21 cellular contexts compared by ENCODE assay signal in the genomic region with DNA sequence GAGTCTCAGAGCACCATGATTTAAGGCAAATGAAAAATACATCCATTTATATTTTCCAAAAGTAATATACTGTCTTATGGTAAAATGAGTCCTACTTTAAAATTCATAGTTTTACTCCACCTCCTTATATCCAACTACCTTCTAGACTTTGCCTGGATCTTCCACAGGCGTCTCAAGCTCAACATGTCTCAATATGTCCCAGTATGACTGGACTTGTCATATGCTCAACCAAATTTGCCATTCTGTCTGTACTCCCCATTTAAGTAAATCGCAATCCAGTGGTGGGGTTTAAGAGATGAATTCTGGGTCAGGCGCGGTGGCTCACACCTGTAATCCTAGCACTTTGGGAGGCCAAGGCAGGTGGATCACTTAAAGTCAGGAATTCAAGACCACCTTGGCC.
DNase-seq lines count a peak whose midpoint lies in the region; ATAC-seq, FAIRE-seq and TF ChIP-seq lines count a peak whose summit lies in the region.
"Had no signal": no experiment of that assay in that cellular context is flagged by ENCODE, and none has a peak within 500 bp of the region (broad histone marks: within the 10 kb centered on the region; RNA-seq: fewer than 3 reads in every experiment).

No MANE protein-coding gene starts in this region.

- H3K4me1 Mint-ChIP-seq in type B pancreatic cell (ENCODE audit: unreplicated experiment) = no peaks in the 10 kb centered on the region
- H3K4me1 Mint-ChIP-seq: B cell had no signal

- H3K27me3 Mint-ChIP-seq in type B pancreatic cell = no peaks in the 10 kb centered on the region
- H3K27me3 Mint-ChIP-seq: CD4-positive, alpha-beta T cell had no signal

- no peak for FAIRE-seq in GM12878 (lab: Jason Lieb, UNC)
- FAIRE-seq: A549, D721Med, G401.6, GM12892, GM18507 had no signal

- H3K27ac Mint-ChIP-seq in type B pancreatic cell = peak overlapping the region; percentile 14
- H3K27ac Mint-ChIP-seq: B cell; CD4-positive, alpha-beta T cell; CD8-positive, alpha-beta T cell had no signal

- H3K36me3 ChIP-seq in GM12878 (ENCODE audit: control insufficient read depth in 2 of 2, insufficient read depth in 2 of 2, low read length in 1 of 2) (no peaks in the 10 kb centered on the region), stomach (no peaks in the 10 kb centered on the region)
- H3K36me3 ChIP-seq: BLaER1 treated with 17β-estradiol and CSF1 and Interleukin-3, amounts not matched to agents 10 nM and 100 nM had no signal

- no TSS peak for BruUV-seq in GM12878 (replicated peaks; lab: Mats Ljungman, UMichigan)

- TF ChIP-seq EP300 in GM12878 (IDR thresholded peaks at IDR 0.05; ENCODE audit: borderline replicate concordance in 1 of 2, control insufficient read depth in 1 of 2, low read depth in 2 of 2, low read length in 2 of 2) = no peak
- no peak for TF ChIP-seq EP300 in stomach (IDR thresholded peaks at IDR 0.05)

- 89% methylated on average over 4 of the region's 4 CpGs for WGBS in GM12878 (ENCODE audit: insufficient coverage, insufficient replicate concordance, low lambda C conversion rate, missing lambda C conversion rate)
- WGBS in stomach, 5 donors = 94 to 98% (median 96%) methylated on average over 4 of the region's 4 CpGs

- H3K79me2 ChIP-seq in GM12878 (ENCODE audit: control insufficient read depth, insufficient read depth, low read length) = no peaks in the 10 kb centered on the region

- SMC1A ChIA-PET in GM12878 (lab: Charles Lee; ENCODE audit: uncharacterized antibody, unreplicated experiment) = interaction anchor here (0.6 kb wide), 1 partner anchor 1513 kb away, joined by 3 read pairs; no protein-coding TSS in a partner anchor

- RAD21 ChIA-PET in GM12878 (lab: Charles Lee; ENCODE audit: unreplicated experiment) = no interaction called here

- in situ Hi-C loops in GM12878 (cut with MboI) = no loop called here

- H3K4me1 ChIP-seq in GM12878 (ENCODE audit: control insufficient read depth, insufficient read depth, low read length) (0 out of 2 replicates have a peak, but pooled peaks cover 1% of the 10 kb centered on the region), stomach (peaks cover 0 to 6% (median 0%) of the 10 kb centered on the region in 4 donors)

- H3K9ac ChIP-seq in GM12878 (ENCODE audit: control insufficient read depth, insufficient read depth, low read length) = no peak overlapping the region
- H3K9ac ChIP-seq: BLaER1 treated with 17β-estradiol and CSF1 and Interleukin-3, amounts not matched to agents 10 nM and 100 nM had no signal

- intact Hi-C loops in GM12878 (cut with micrococcal nuclease; ENCODE audit: unreplicated experiment) (no loop called here), stomach (cut with DNase I; ENCODE audit: low total_unique reads) (no loop called here)

- no peak overlapping the region for H3K27ac ChIP-seq in GM12878 (ENCODE audit: control insufficient read depth, insufficient read depth)
- H3K27ac ChIP-seq in stomach = no peak overlapping the region
- H3K27ac ChIP-seq: 22Rv1; BLaER1 treated with 17β-estradiol and CSF1 and Interleukin-3, amounts not matched to agents 10 nM and 100 nM; C4-2B had no signal

- ATAC-seq in GM12878 (no peak), HG03025 (IDR thresholded peaks at IDR 0.05; ENCODE audit: low FRiP score, unreplicated experiment) (no peak)
- ATAC-seq: A549; CD8-positive, alpha-beta T cell had no signal

- peaks cover 4% of the 10 kb centered on the region for H3K36me3 Mint-ChIP-seq in type B pancreatic cell
- H3K36me3 Mint-ChIP-seq: CD8-positive, alpha-beta T cell had no signal

- no peak for TF ChIP-seq RAD21 in GM12878 (IDR thresholded peaks at IDR 0.05; ENCODE audit: insufficient read depth, low read depth, low read length)

- H3K4me3 ChIP-seq in GM12878 (no peak overlapping the region), epithelial cell of esophagus (ENCODE audit: low read length) (no peak overlapping the region), stomach (no peak overlapping the region)
- H3K4me3 ChIP-seq: A549; BLaER1 treated with 17β-estradiol and CSF1 and Interleukin-3, amounts not matched to agents 10 nM and 100 nM had no signal

- H3K4me2 ChIP-seq in GM12878 (ENCODE audit: control insufficient read depth, insufficient read depth) = no peak overlapping the region
- H3K4me2 ChIP-seq: A549; BLaER1 treated with 17β-estradiol and CSF1 and Interleukin-3, amounts not matched to agents 10 nM and 100 nM had no signal

- peaks cover 6% of the 10 kb centered on the region for H3K9me3 Mint-ChIP-seq in type B pancreatic cell
- H3K9me3 Mint-ChIP-seq: CD4-positive, alpha-beta T cell; CD8-positive, alpha-beta T cell had no signal

- POLR2A ChIA-PET in GM12878 (lab: Charles Lee) = no interaction called here

- TF ChIP-seq CTCF in GM12878 (IDR thresholded peaks at IDR 0.05 in 2 of 3, conservative IDR thresholded peaks at IDR 0.05 in 1 of 3; ENCODE audit: control insufficient read depth in 2 of 3, extremely low read depth in 1 of 3, insufficient read depth in 1 of 3, low read depth in 3 of 3, low read length in 3 of 3) (no peak), epithelial cell of esophagus (IDR thresholded peaks at IDR 0.05; ENCODE audit: insufficient read depth, low read depth, low read length, missing control alignments) (no peak), type B pancreatic cell (conservative IDR thresholded peaks at IDR 0.05) (no peak), stomach (IDR thresholded peaks at IDR 0.05) (no peak)

- CTCF ChIA-PET in GM12878 (lab: Yijun Ruan, JAX) = no interaction called here

- no peaks in the 10 kb centered on the region for H4K20me1 ChIP-seq in GM12878 (ENCODE audit: control insufficient read depth, insufficient read depth)
- H4K20me1 ChIP-seq: BLaER1 treated with 17β-estradiol and CSF1 and Interleukin-3, amounts not matched to agents 10 nM and 100 nM had no signal

- H3K9me3 ChIP-seq in GM12878 (replicated peaks; ENCODE audit: control insufficient read depth, insufficient read depth, low read length) = no peaks in the 10 kb centered on the region
- H3K9me3 ChIP-seq in stomach = no peaks in the 10 kb centered on the region
- H3K9me3 ChIP-seq: A549, Caco-2 had no signal

- no peak overlapping the region for H2AFZ ChIP-seq in GM12878 (ENCODE audit: control insufficient read depth, low read depth, low read length)

- no peak overlapping the region for H3K4me3 Mint-ChIP-seq in type B pancreatic cell
- H3K4me3 Mint-ChIP-seq: B cell; CD4-positive, alpha-beta T cell; CD8-positive, alpha-beta T cell had no signal

- TF ChIP-seq POLR2A in GM12878 (IDR thresholded peaks at IDR 0.05; ENCODE audit: low read depth, low read length) (no peak), stomach (IDR thresholded peaks at IDR 0.05) (no peak)

- DNase-seq in GM12878 (ENCODE audit: low read depth, low spot score) = no peak
- DNase-seq in epithelial cell of esophagus (ENCODE audit: low read depth) = peak; percentile 70
- DNase-seq in type B pancreatic cell (ENCODE audit: extremely low spot score, unreplicated experiment) = no peak
- no peak for DNase-seq in stomach
- DNase-seq: AML-193; Caco-2; Calu3; CD4-positive, alpha-beta T cell; CD8-positive, alpha-beta T cell; DMS79 treated with DMSO at 0.1 percent for 48 hours; GF-D8 had no signal

- no peaks in the 10 kb centered on the region for H3K27me3 ChIP-seq in GM12878 (replicated peaks in 1 of 2; ENCODE audit: control insufficient read depth in 2 of 2, insufficient read depth in 2 of 2, low read length in 1 of 2)
- no peaks in the 10 kb centered on the region for H3K27me3 ChIP-seq in stomach
- H3K27me3 ChIP-seq: BLaER1 treated with 17β-estradiol and CSF1 and Interleukin-3, amounts not matched to agents 10 nM and 100 nM had no signal

TF ChIP-seq in GM12878, 131 proteins besides CTCF, POLR2A, EP300 and RAD21:
- TF ChIP-seq, protein P1, sequence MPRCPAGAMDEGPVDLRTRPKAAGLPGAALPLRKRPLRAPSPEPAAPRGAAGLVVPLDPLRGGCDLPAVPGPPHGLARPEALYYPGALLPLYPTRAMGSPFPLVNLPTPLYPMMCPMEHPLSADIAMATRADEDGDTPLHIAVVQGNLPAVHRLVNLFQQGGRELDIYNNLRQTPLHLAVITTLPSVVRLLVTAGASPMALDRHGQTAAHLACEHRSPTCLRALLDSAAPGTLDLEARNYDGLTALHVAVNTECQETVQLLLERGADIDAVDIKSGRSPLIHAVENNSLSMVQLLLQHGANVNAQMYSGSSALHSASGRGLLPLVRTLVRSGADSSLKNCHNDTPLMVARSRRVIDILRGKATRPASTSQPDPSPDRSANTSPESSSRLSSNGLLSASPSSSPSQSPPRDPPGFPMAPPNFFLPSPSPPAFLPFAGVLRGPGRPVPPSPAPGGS (IDR thresholded peaks at IDR 0.05; ENCODE audit: borderline replicate concordance, insufficient read depth, low read depth, low read length, poor library complexity, severe bottlenecking) = peak; percentile 37
- no peak for TF ChIP-seq DPF2 (IDR thresholded peaks at IDR 0.05)
- TF ChIP-seq, protein P2, sequence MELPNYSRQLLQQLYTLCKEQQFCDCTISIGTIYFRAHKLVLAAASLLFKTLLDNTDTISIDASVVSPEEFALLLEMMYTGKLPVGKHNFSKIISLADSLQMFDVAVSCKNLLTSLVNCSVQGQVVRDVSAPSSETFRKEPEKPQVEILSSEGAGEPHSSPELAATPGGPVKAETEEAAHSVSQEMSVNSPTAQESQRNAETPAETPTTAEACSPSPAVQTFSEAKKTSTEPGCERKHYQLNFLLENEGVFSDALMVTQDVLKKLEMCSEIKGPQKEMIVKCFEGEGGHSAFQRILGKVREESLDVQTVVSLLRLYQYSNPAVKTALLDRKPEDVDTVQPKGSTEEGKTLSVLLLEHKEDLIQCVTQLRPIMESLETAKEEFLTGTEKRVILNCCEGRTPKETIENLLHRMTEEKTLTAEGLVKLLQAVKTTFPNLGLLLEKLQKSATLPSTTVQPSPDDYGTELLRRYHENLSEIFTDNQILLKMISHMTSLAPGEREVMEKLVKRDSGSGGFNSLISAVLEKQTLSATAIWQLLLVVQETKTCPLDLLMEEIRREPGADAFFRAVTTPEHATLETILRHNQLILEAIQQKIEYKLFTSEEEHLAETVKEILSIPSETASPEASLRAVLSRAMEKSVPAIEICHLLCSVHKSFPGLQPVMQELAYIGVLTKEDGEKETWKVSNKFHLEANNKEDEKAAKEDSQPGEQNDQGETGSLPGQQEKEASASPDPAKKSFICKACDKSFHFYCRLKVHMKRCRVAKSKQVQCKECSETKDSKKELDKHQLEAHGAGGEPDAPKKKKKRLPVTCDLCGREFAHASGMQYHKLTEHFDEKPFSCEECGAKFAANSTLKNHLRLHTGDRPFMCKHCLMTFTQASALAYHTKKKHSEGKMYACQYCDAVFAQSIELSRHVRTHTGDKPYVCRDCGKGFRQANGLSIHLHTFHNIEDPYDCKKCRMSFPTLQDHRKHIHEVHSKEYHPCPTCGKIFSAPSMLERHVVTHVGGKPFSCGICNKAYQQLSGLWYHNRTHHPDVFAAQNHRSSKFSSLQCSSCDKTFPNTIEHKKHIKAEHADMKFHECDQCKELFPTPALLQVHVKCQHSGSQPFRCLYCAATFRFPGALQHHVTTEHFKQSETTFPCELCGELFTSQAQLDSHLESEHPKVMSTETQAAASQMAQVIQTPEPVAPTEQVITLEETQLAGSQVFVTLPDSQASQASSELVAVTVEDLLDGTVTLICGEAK (IDR thresholded peaks at IDR 0.05; ENCODE audit: borderline replicate concordance) = no peak
TF ChIP-seq in GM12878: peak in this region for 1.
